10 cellular contexts compared by ENCODE assay signal in the genomic region with DNA sequence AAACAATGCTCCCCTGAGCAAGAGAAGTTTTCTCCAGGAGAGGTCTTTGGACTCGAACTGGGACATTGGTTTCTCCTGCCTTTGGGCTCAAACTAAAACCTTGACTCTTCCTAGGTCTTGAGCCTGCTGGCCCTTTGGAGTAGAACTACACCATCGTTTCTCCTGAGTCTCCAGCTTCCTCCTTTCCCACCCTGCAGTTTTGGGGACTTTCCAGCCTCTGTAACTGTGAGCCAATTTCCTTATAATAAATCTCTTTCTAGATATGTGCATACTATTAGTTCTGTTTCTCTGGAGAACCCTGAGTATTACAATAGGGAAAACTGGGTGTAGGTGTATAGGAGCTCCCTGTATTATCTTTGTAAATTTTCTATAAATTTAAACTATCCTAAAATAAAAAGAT.
"Had no signal": no experiment of that assay in that cellular context is flagged by ENCODE, and none has a peak within 500 bp of the region (broad histone marks: within the 10 kb centered on the region; RNA-seq: fewer than 3 reads in every experiment).

No MANE protein-coding gene starts in this region.

- H3K4me3 ChIP-seq: GM23338, K562 had no signal

- DNase-seq: H9, HFFc6, IMR-90, KG1 had no signal

- ATAC-seq: HCT116, K562 had no signal

- FAIRE-seq: H1, H54, HTR-8/SVneo, K562 had no signal
